Comparison of ENCODE assay signal across 8 cellular contexts in genomic region chr10:103265712-103266329, GRCh38. TPM values are rescaled to one million over a fixed set of nuclear protein-coding genes. Genes with fewer than 3 reads are reported as not detected.
DNase-seq lines count a peak whose midpoint lies in the region; ATAC-seq, FAIRE-seq and TF ChIP-seq lines count a peak whose summit lies in the region.

No MANE protein-coding gene starts in this region.

- H3K4me1 Mint-ChIP-seq in activated T-cell treated with anti-CD3 and anti-CD28 coated beads, Interleukin-2, amount 50 U/mL, for 72 hours (ENCODE audit: low read depth) = no peaks in the 10 kb centered on the region

- H3K4me3 Mint-ChIP-seq in activated T-cell treated with anti-CD3 and anti-CD28 coated beads, Interleukin-2, amount 50 U/mL, for 72 hours = no peak overlapping the region

- no peak overlapping the region for H3K27ac Mint-ChIP-seq in activated T-cell treated with anti-CD3 and anti-CD28 coated beads, Interleukin-2, amount 50 U/mL, for 72 hours

- H3K9me3 ChIP-seq in testis = no peaks in the 10 kb centered on the region

- H3K27me3 ChIP-seq in testis = no peaks in the 10 kb centered on the region

- TF ChIP-seq CTCF in testis (IDR thresholded peaks at IDR 0.05) = no peak

- no peak for TF ChIP-seq POLR2A in testis (IDR thresholded peaks at IDR 0.05)
- TF ChIP-seq POLR2A in GM12891 (IDR thresholded peaks at IDR 0.05; ENCODE audit: low read depth, low read length) = no peak

- peak; percentile 64 for DNase-seq in AG08396 (ENCODE audit: low spot score)
- DNase-seq in HuH-7.5 (ENCODE audit: low spot score) = peak; percentile 47
- DNase-seq in activated T-cell treated with anti-CD3 and anti-CD28 coated beads, Interleukin-2, amount 50 U/mL, for 72 hours = peak; percentile 27 to 35
- DNase-seq in iris pigment epithelial cell (ENCODE audit: low read depth) = peak; percentile 78
- peak; percentile 81 for DNase-seq in testis
- no peak for DNase-seq in GM12891 (ENCODE audit: insufficient read length, low spot score)
- DNase-seq in central memory CD4-positive, alpha-beta T cell = no peak

- no peak overlapping the region for H3K27ac ChIP-seq in testis

- ATAC-seq in activated T-cell treated with anti-CD3 and anti-CD28 coated beads, Interleukin-2, amount 50 U/mL, for 72 hours (replicated peaks in 1 of 2) = no peak
- ATAC-seq in GM19397 (IDR thresholded peaks at IDR 0.05; ENCODE audit: unreplicated experiment) = no peak

- WGBS in testis, 2 donors = 28 to 29% methylated on average over 11 of the region's 11 CpGs

- H3K9me3 Mint-ChIP-seq in activated T-cell treated with anti-CD3 and anti-CD28 coated beads, Interleukin-2, amount 50 U/mL, for 72 hours = peaks cover 3% of the 10 kb centered on the region in 2 donors

- no peak for FAIRE-seq in GM12891 (lab: Jason Lieb, UNC)

- H3K4me3 ChIP-seq in testis = no peak overlapping the region

- H3K36me3 Mint-ChIP-seq in activated T-cell treated with anti-CD3 and anti-CD28 coated beads, Interleukin-2, amount 50 U/mL, for 72 hours (ENCODE audit: insufficient read depth in 2 of 2) = no peaks in the 10 kb centered on the region

- no peaks in the 10 kb centered on the region for H3K36me3 ChIP-seq in testis (ENCODE audit: low read depth, missing control alignments)

- peaks cover 49% of the 10 kb centered on the region for H3K27me3 Mint-ChIP-seq in activated T-cell treated with anti-CD3 and anti-CD28 coated beads, Interleukin-2, amount 50 U/mL, for 72 hours (ENCODE audit: low read depth)

- intact Hi-C loops in testis (cut with DNase I; ENCODE audit: low total_unique reads) = no loop called here

- H3K4me1 ChIP-seq in testis = no peaks in the 10 kb centered on the region

TF ChIP-seq in GM12891, 5 proteins besides CTCF, POLR2A, EP300 and RAD21:
- no peak for TF ChIP-seq POU2F2 (IDR thresholded peaks at IDR 0.05; ENCODE audit: low read depth, low read length)
- no peak for TF ChIP-seq SPI1 (IDR thresholded peaks at IDR 0.05; ENCODE audit: low read depth, low read length)
- TF ChIP-seq POLR2AphosphoS5 (IDR thresholded peaks at IDR 0.05; ENCODE audit: low read depth, low read length) = no peak

RNA-seq across cellular contexts. Expression of gene INA, which starts 11.1 kb away (rescaled TPM):
- total RNA-seq in activated T-cell treated with anti-CD3 and anti-CD28 coated beads, Interleukin-2, amount 50 U/mL, for 72 hours = under 1 TPM; 0.23 to 0.46 TPM
- total RNA-seq in testis = 1 to 10 TPM; 4.3 to 5.2 TPM
- polyA plus RNA-seq in testis (ENCODE audit: insufficient read depth, low read depth, low replicate concordance) = 7.7 TPM
- polyA plus RNA-seq in GM12891 (2012; ENCODE audit: low read depth, missing spikeins) = 0.76 TPM

RNA-seq across cellular contexts. Expression of gene RPEL1, which starts 20.1 kb away (rescaled TPM):
- under 1 TPM in 1 of 2 donors, not detected in 1; 0.12 TPM for total RNA-seq in activated T-cell treated with anti-CD3 and anti-CD28 coated beads, Interleukin-2, amount 50 U/mL, for 72 hours
- total RNA-seq in testis = not detected
- polyA plus RNA-seq in testis (ENCODE audit: insufficient read depth, low read depth, low replicate concordance) = not detected
- polyA plus RNA-seq in GM12891 (2012; ENCODE audit: low read depth, missing spikeins) = 0.04 TPM

Comparison
In these comparisons a context has a peak if more than half of its experiments do, and no peak if none do; other contexts are left out.
1. DNase-seq: peak in AG08396 (single experiment), HuH-7.5 (single experiment), activated T-cell treated with anti-CD3 and anti-CD28 coated beads, Interleukin-2, amount 50 U/mL, for 72 hours (2 of 2), iris pigment epithelial cell (single experiment) and testis (single experiment); none in GM12891 (single experiment) and central memory CD4-positive, alpha-beta T cell (single experiment).